11 cellular contexts compared by ENCODE assay signal in the genomic region with DNA sequence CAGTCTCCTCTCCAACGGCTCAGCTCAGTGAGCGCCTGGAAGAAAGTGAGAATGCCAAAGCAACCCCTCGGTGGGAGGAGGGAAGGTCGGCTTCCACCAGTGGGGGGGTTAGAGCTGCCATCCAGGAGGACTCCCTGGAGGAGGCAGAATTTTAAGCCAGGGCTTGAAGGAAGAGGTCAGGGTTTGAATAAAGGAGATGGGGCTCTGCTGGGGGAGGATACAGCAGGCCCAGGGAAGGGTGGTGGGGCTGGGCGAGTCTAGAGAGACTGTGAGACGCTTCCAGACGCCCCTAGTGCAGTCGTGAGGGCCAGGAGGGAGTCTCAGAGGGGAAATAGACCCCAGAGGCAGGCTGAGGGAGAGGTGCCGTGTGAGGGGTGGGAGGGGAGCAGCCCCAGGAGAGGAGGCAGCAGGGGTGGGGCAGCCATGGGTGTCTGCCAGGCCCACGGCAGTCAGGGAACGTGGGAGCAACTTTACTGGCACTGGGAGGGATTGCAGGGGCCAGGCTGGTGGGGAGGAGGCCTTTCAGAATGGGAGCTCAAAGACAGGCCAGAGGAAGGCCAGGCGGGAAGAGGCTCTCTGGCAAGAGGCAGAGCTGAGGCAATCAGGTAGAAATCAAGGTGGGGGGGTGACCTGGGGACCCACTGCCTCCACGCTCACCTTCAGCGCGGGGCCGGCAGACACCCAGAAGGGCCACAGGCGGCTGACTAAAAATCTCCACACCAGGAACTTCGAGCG. TPM values are rescaled to one million over a fixed set of nuclear protein-coding genes. Genes with fewer than 3 reads are reported as not detected.
DNase-seq lines count a peak whose midpoint lies in the region; ATAC-seq and TF ChIP-seq lines count a peak whose summit lies in the region.
"Had no signal": no experiment of that assay in that cellular context is flagged by ENCODE, and none has a peak within 500 bp of the region (broad histone marks: within the 10 kb centered on the region; RNA-seq: fewer than 3 reads in every experiment).

No MANE protein-coding gene starts in this region.

- WGBS in endodermal cell (ENCODE audit: insufficient coverage in 1 of 2, insufficient read length in 1 of 2), 2 experiments: 73 to 81% methylated on average over 12 to 19 of the region's 19 CpGs

- H3K4me3 Mint-ChIP-seq in endodermal cell: no peak overlapping the region
- H3K4me3 Mint-ChIP-seq: activated B cell treated with CpG ODN at 0.5 μM for 24 hours had no signal

- H3K9me3 ChIP-seq in A673 (ENCODE audit: low read depth, low read length, poor library complexity, severe bottlenecking): no peaks in the 10 kb centered on the region
- no peaks in the 10 kb centered on the region for H3K9me3 ChIP-seq in endodermal cell (ENCODE audit: control insufficient read depth, low read length)
- H3K9me3 ChIP-seq: adrenal gland, pancreas had no signal

- H3K27ac ChIP-seq in A673 (ENCODE audit: low read depth, low read length, poor library complexity, severe bottlenecking) (peak overlapping the region; percentile 13), endodermal cell (ENCODE audit: low read depth, low read length) (no peak overlapping the region), rectal smooth muscle tissue (ENCODE audit: low read depth, low read length) (peak overlapping the region; percentile 86)

- BruUV-seq in A673 (replicated peaks; lab: Mats Ljungman, UMichigan): no TSS peak

- intact Hi-C loops in A673 (cut with micrococcal nuclease; ENCODE audit: unreplicated experiment): no loop called here

- H3K9me3 Mint-ChIP-seq in endodermal cell: no peaks in the 10 kb centered on the region
- H3K9me3 Mint-ChIP-seq: activated B cell treated with CpG ODN at 0.5 μM for 24 hours had no signal

- H3K27me3 Mint-ChIP-seq in endodermal cell (ENCODE audit: insufficient read depth): no peaks in the 10 kb centered on the region
- H3K27me3 Mint-ChIP-seq: activated B cell treated with CpG ODN at 0.5 μM for 24 hours had no signal

- H3K4me1 ChIP-seq in A673 (ENCODE audit: insufficient read depth, low read length, poor library complexity, severe bottlenecking) (peaks cover 20% of the 10 kb centered on the region), endodermal cell (ENCODE audit: control insufficient read depth, insufficient read depth, low read length) (peaks cover 19% of the 10 kb centered on the region), rectal smooth muscle tissue (ENCODE audit: control insufficient read depth, insufficient read depth, low read length) (peaks cover 26% of the 10 kb centered on the region)

- no peak overlapping the region for H3K9ac ChIP-seq in endodermal cell (ENCODE audit: extremely low read depth, low read length, poor library complexity, severe bottlenecking)
- H3K9ac ChIP-seq in rectal smooth muscle tissue (ENCODE audit: low read length): no peak overlapping the region

- H3K27me3 ChIP-seq in A673 (replicated peaks; ENCODE audit: insufficient read depth, low read depth, low read length, poor library complexity) (no peaks in the 10 kb centered on the region), H7 (ENCODE audit: control insufficient read depth, insufficient read depth, low read length) (no peaks in the 10 kb centered on the region), endodermal cell (ENCODE audit: control insufficient read depth, insufficient read depth, low read length, poor library complexity, severe bottlenecking) (no peaks in the 10 kb centered on the region), rectal smooth muscle tissue (ENCODE audit: control insufficient read depth, insufficient read depth, low read length) (no peaks in the 10 kb centered on the region)
- H3K27me3 ChIP-seq: adrenal gland, pancreas had no signal

- DNase-seq in A673 (ENCODE audit: low spot score) (no peak), H7 (peak; percentile 75), endodermal cell (peak; percentile 64), NCI-H128 (lab: John Stamatoyannopoulos, UW; ENCODE audit: unreplicated experiment) (no peak), NCI-H1694 treated with DMSO at 0.1 percent for 48 hours (lab: John Stamatoyannopoulos, UW) (no peak)
- DNase-seq: activated B cell treated with CpG ODN at 0.5 μM for 24 hours, adrenal gland had no signal

- H3K4me3 ChIP-seq in A673 (ENCODE audit: low read depth, low read length, poor library complexity, severe bottlenecking): no peak overlapping the region
- H3K4me3 ChIP-seq in H7 (ENCODE audit: insufficient read depth, low read depth, low read length): no peak overlapping the region
- no peak overlapping the region for H3K4me3 ChIP-seq in endodermal cell (ENCODE audit: low read length)
- no peak overlapping the region for H3K4me3 ChIP-seq in rectal smooth muscle tissue (ENCODE audit: low read length)
- H3K4me3 ChIP-seq: adrenal gland, pancreas had no signal

- no peak for ATAC-seq in GM19328 (IDR thresholded peaks at IDR 0.05; ENCODE audit: unreplicated experiment)
- no peak for ATAC-seq in HG03521 (IDR thresholded peaks at IDR 0.05; ENCODE audit: unreplicated experiment)

- H3K36me3 ChIP-seq in A673 (ENCODE audit: insufficient read depth, low read length, poor library complexity, severe bottlenecking) (no peaks in the 10 kb centered on the region), H7 (replicated peaks; ENCODE audit: control insufficient read depth, insufficient read depth, low read length) (no peaks in the 10 kb centered on the region), endodermal cell (ENCODE audit: control insufficient read depth, insufficient read depth, low read length) (no peaks in the 10 kb centered on the region), rectal smooth muscle tissue (ENCODE audit: control insufficient read depth, insufficient read depth, low read length) (no peaks in the 10 kb centered on the region)
- H3K36me3 ChIP-seq: adrenal gland, pancreas had no signal

- H3K27ac Mint-ChIP-seq in endodermal cell: peak overlapping the region; percentile 64
- H3K27ac Mint-ChIP-seq: activated B cell treated with CpG ODN at 0.5 μM for 24 hours had no signal

- peaks cover 37% of the 10 kb centered on the region for H3K4me1 Mint-ChIP-seq in endodermal cell

- CTCF ChIA-PET in A673 (lab: Charles Lee): no interaction called here

- peaks cover 3% of the 10 kb centered on the region for H3K36me3 Mint-ChIP-seq in endodermal cell (ENCODE audit: low read depth)

- POLR2A ChIA-PET in A673 (lab: Charles Lee; ENCODE audit: low non-redundant PET): no interaction called here

- TF ChIP-seq CTCF in A673 (conservative IDR thresholded peaks at IDR 0.05; ENCODE audit: low read depth, low read length) (no peak), endodermal cell (conservative IDR thresholded peaks at IDR 0.05) (no peak)

RNA-seq across cellular contexts. Expression of gene GSE1, which starts 12.1 kb away (rescaled TPM):
- total RNA-seq in A673 (2021): 64.2 and 72.4 TPM in 2 replicates
- 52.5 and 73.6 TPM in 2 replicates for total RNA-seq in H7 (2014; rRNA removed; shearing (Covaris generic))
- 100 to 1,000 TPM; 108 to 128 TPM for total RNA-seq in endodermal cell
- 55.0 TPM for polyA plus RNA-seq in endodermal cell (2013, experiment 1 of 2)
- polyA plus RNA-seq in endodermal cell (2013, experiment 2 of 2): 54.2 TPM

Comparison
In these comparisons a context has a peak if more than half of its experiments do, and no peak if none do; other contexts are left out.
1. DNase-seq: peak in H7 (single experiment) and endodermal cell (single experiment); none in A673 (single experiment), NCI-H128 (single experiment) and NCI-H1694 treated with DMSO at 0.1 percent for 48 hours (single experiment).